8 cellular contexts compared by ENCODE assay signal in genomic region chr14:51395361-51395849, GRCh38.
DNase-seq lines count a peak whose midpoint lies in the region; ATAC-seq, FAIRE-seq and TF ChIP-seq lines count a peak whose summit lies in the region.

No MANE protein-coding gene starts in this region.

- peak overlapping the region; percentile 94 for H3K27ac Mint-ChIP-seq in HFFc6

- dilution Hi-C loops in keratinocyte (cut with MboI; ENCODE audit: extremely low pct_ligation_motif_present, low sequenced_read_pairs), result no loop called here

- peaks cover 80% of the 10 kb centered on the region for H3K4me1 Mint-ChIP-seq in HFFc6 (ENCODE audit: low read depth)

- H3K9me3 ChIP-seq in body of pancreas (no peaks in the 10 kb centered on the region), keratinocyte (ENCODE audit: control insufficient read depth, low read depth, low read length) (no peaks in the 10 kb centered on the region), stomach smooth muscle (ENCODE audit: control insufficient read depth in 2 of 2, low read length in 2 of 2) (no peaks in the 10 kb centered on the region)

- H3K36me3 Mint-ChIP-seq in HFFc6 (ENCODE audit: low read depth), result 0 out of 2 replicates have a peak, but pooled peaks cover under 1% of the 10 kb centered on the region

- no peak for TF ChIP-seq POLR2A in body of pancreas (IDR thresholded peaks at IDR 0.05)

- no peaks in the 10 kb centered on the region for H4K20me1 ChIP-seq in keratinocyte (ENCODE audit: control insufficient read depth, extremely low read depth, insufficient read depth, low read length)

- H3K36me3 ChIP-seq in body of pancreas (replicated peaks in 1 of 2; ENCODE audit: insufficient read depth in 1 of 2, low read depth in 2 of 2) (no peaks in the 10 kb centered on the region), keratinocyte (ENCODE audit: control insufficient read depth in 2 of 2, extremely low read depth in 1 of 2, insufficient read depth in 2 of 2, low read length in 2 of 2) (no peaks in the 10 kb centered on the region), stomach smooth muscle (ENCODE audit: control insufficient read depth in 2 of 2, insufficient read depth in 2 of 2, low read length in 2 of 2) (no peaks in the 10 kb centered on the region)

- DNase-seq in HFFc6, result peak; percentile 74
- DNase-seq in body of pancreas, result peak in 3 of 4 donors; percentile 22 to 46 (median 30)
- DNase-seq in keratinocyte (ENCODE audit: low read depth, low spot score), result peak; percentile 97
- no peak for DNase-seq in GM13976 (ENCODE audit: low spot score)
- no peak for DNase-seq in activated CD4-positive, alpha-beta T cell treated with anti-CD3 and anti-CD28 coated beads for 4 hours
- no peak for DNase-seq in 8988T
- no peak for DNase-seq in central memory CD4-positive, alpha-beta T cell

- in situ Hi-C loops in GM13976 (cut with MboI; ENCODE audit: low sequenced_read_pairs, unreplicated experiment), result no loop called here

- H3K4me3 ChIP-seq in body of pancreas (no peak overlapping the region), keratinocyte (ENCODE audit: control insufficient read depth in 2 of 3, extremely low read depth in 1 of 3, insufficient read depth in 2 of 3, low read depth in 1 of 3, low read length in 3 of 3) (peak overlapping the region; percentile 2 to 44 (median 9)), stomach smooth muscle (ENCODE audit: low read length in 2 of 2) (peak overlapping the region in 1 of 2 donors; percentile 35)

- H3K4me2 ChIP-seq in keratinocyte (ENCODE audit: control insufficient read depth, extremely low read depth, insufficient read depth, low read depth, low read length), result peak overlapping the region; percentile 89

- H3K4me1 ChIP-seq in body of pancreas (peaks cover 28% of the 10 kb centered on the region), keratinocyte (ENCODE audit: control insufficient read depth, extremely low read depth, insufficient read depth, low read length) (peaks cover 60% of the 10 kb centered on the region), stomach smooth muscle (ENCODE audit: control insufficient read depth, insufficient read depth, low read length) (peaks cover 25% of the 10 kb centered on the region)

- H3K27ac ChIP-seq in body of pancreas, result peak overlapping the region; percentile 52 to 74 (median 60)
- H3K27ac ChIP-seq in keratinocyte (ENCODE audit: control insufficient read depth, insufficient read depth, low read length), result peak overlapping the region; percentile 100
- peak overlapping the region; percentile 56 for H3K27ac ChIP-seq in stomach smooth muscle (ENCODE audit: low read length)

- H3K4me3 Mint-ChIP-seq in HFFc6, result peak overlapping the region; percentile 77

- no peaks in the 10 kb centered on the region for H3K27me3 Mint-ChIP-seq in HFFc6 (ENCODE audit: insufficient read depth)

- ATAC-seq in body of pancreas, result peak; percentile 28

- TF ChIP-seq CTCF in HFFc6 (IDR thresholded peaks at IDR 0.05) (no peak), body of pancreas (IDR thresholded peaks at IDR 0.05) (no peak), keratinocyte (optimal IDR thresholded peaks at IDR 0.05 in 1 of 3, IDR thresholded peaks at IDR 0.05 in 1 of 3, conservative IDR thresholded peaks at IDR 0.05 in 1 of 3; ENCODE audit: extremely low read depth in 1 of 3, insufficient read depth in 2 of 3, low read length in 3 of 3) (peak in 1 of 3 experiments; percentile 43), GM13976 (IDR thresholded peaks at IDR 0.05; ENCODE audit: borderline replicate concordance, control extremely low read depth, extremely low read depth, insufficient read depth, missing control alignments) (no peak)

- H3K27me3 ChIP-seq in body of pancreas (no peaks in the 10 kb centered on the region), keratinocyte (ENCODE audit: control insufficient read depth, extremely low read depth, insufficient read depth, low read length) (no peaks in the 10 kb centered on the region), stomach smooth muscle (ENCODE audit: control insufficient read depth in 1 of 2, insufficient read depth in 2 of 2, low read length in 2 of 2) (no peaks in the 10 kb centered on the region)

- peak overlapping the region; percentile 92 for H3K9ac ChIP-seq in keratinocyte (ENCODE audit: control insufficient read depth, extremely low read depth, insufficient read depth, low read length)
- peak overlapping the region in 1 of 2 donors; percentile 36 for H3K9ac ChIP-seq in stomach smooth muscle (ENCODE audit: low read length in 2 of 2)

- no peaks in the 10 kb centered on the region for H3K9me3 Mint-ChIP-seq in HFFc6

- H3K79me2 ChIP-seq in keratinocyte (ENCODE audit: control insufficient read depth, insufficient read depth, low read length), result no peaks in the 10 kb centered on the region

- no peak overlapping the region for H2AFZ ChIP-seq in keratinocyte (ENCODE audit: control insufficient read depth, low read length)

- peak; percentile 96 for FAIRE-seq in keratinocyte (lab: Jason Lieb, UNC)

- 81 to 86% methylated on average over 9 of the region's 9 CpGs for WGBS in body of pancreas, 2 donors

- intact Hi-C loops in body of pancreas (cut with DNase I), result no loop called here

- no peaks in the 10 kb centered on the region for H3K9me1 ChIP-seq in keratinocyte (ENCODE audit: control insufficient read depth, extremely low read depth, insufficient read depth, low read length)

Comparison
In these comparisons a context has a peak if more than half of its experiments do, and no peak if none do; other contexts are left out.
1. DNase-seq: peak in HFFc6 (single experiment), body of pancreas (3 of 4) and keratinocyte (single experiment); none in GM13976 (single experiment), activated CD4-positive, alpha-beta T cell treated with anti-CD3 and anti-CD28 coated beads for 4 hours (0 of 2), 8988T (single experiment) and central memory CD4-positive, alpha-beta T cell (single experiment).
2. H3K4me3 ChIP-seq: peak in keratinocyte (3 of 3); none in body of pancreas (0 of 2).
3. Peak in every context shown above with its lines, with median percentiles within 50 percentile points of each other: H3K27ac ChIP-seq.